ENCODE assay signal across 35 cellular contexts in the genomic region with DNA sequence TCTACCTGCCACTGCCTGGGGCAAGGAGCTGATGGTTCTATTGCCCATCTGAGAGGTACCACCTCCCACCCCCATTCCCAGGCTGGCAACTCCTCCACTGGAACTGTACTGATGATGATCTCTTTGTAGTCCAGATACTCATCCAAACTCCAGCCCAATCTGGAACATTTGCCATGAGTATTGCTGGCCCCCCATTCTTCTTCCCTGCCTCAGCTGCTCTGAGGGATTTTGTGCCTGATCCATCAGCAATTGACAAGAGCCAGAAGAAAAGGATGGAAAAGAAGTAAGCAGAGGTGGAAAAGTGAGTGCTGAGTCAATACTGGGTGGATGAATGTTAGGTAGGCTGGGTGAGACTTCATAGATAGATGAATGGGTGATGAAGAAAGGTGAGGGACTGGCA.
"Had no signal": no experiment of that assay in that cellular context is flagged by ENCODE, and none has a peak within 500 bp of the region (broad histone marks: within the 10 kb centered on the region; RNA-seq: fewer than 3 reads in every experiment).

No MANE protein-coding gene starts in this region.

- H3K4me3 ChIP-seq: MG63 had no signal

- H3K27ac ChIP-seq: KMS-11 had no signal

- H3K36me3 ChIP-seq: MG63 had no signal

- H3K9ac ChIP-seq: KMS-11 had no signal

- DNase-seq: Karpas-422, Kasumi-1, KBM-7, KG1, MG63, MM.1S, MV-4-11, NCI-H1048, NCI-H1092, NCI-H1092 treated with DMSO at 0.1 percent for 48 hours, NCI-H1105, NCI-H1105 treated with DMSO at 0.1 percent for 48 hours, NCI-H1417, NCI-H1417 treated with DMSO at 0.1 percent for 48 hours, NCI-H1436, NCI-H1436 treated with DMSO at 0.1 percent for 48 hours, NCI-H146, NCI-H1694, NCI-H1694 treated with DMSO at 0.1 percent for 48 hours, NCI-H187, NCI-H187 treated with DMSO at 0.1 percent for 48 hours, NCI-H1930, NCI-H2029, NCI-H2029 treated with DMSO at 0.1 percent for 48 hours, NCI-H2081, NCI-H2081 treated with DMSO at 0.1 percent for 48 hours, NCI-H2107, NCI-H2171, NCI-H2171 treated with DMSO at 0.1 percent for 48 hours, NCI-H2227 treated with DMSO at 0.1 percent for 48 hours, NCI-H226, NCI-H345, NCI-H446, NCI-H446 treated with DMSO at 0.1 percent for 48 hours had no signal

- H3K9me3 ChIP-seq: MG63 had no signal

- H3K4me2 ChIP-seq: KMS-11 had no signal
